ENCODE assay signal across 9 cellular contexts in genomic region chr10:124125305-124126116, GRCh38. TPM values are rescaled to one million over a fixed set of nuclear protein-coding genes. Genes with fewer than 3 reads are reported as not detected.
DNase-seq lines count a peak whose midpoint lies in the region; ATAC-seq and TF ChIP-seq lines count a peak whose summit lies in the region.
"Had no signal": no experiment of that assay in that cellular context is flagged by ENCODE, and none has a peak within 500 bp of the region (broad histone marks: within the 10 kb centered on the region; RNA-seq: fewer than 3 reads in every experiment).

No MANE protein-coding gene starts in this region.

- H3K23me2 ChIP-seq in H9 (ENCODE audit: insufficient read length, low read depth, low read length, poor library complexity, severe bottlenecking): no peaks in the 10 kb centered on the region

- no peak overlapping the region for H3K23ac ChIP-seq in H9 (ENCODE audit: insufficient read length, low read depth, low read length)

- no peaks in the 10 kb centered on the region for H3K36me3 ChIP-seq in adipocyte (ENCODE audit: control insufficient read depth, insufficient read depth, low read length, severe bottlenecking)
- H3K36me3 ChIP-seq in kidney epithelial cell (ENCODE audit: control insufficient read depth, insufficient read depth, low read length): no peaks in the 10 kb centered on the region

- H2BK12ac ChIP-seq in H9 (ENCODE audit: insufficient read length, low read depth, low read length): no peak overlapping the region

- H3K4me2 ChIP-seq in H9 (ENCODE audit: insufficient read depth, insufficient read length, low read length): no peak overlapping the region

- no peak overlapping the region for H2AK5ac ChIP-seq in H9 (ENCODE audit: insufficient read length, low read length)

- intact Hi-C loops in cardiac septum (cut with DNase I): no loop called here

- no peaks in the 10 kb centered on the region for H3K79me2 ChIP-seq in H9 (ENCODE audit: insufficient read depth, low read length)

- no peak overlapping the region for H2BK5ac ChIP-seq in H9 (ENCODE audit: insufficient read length, low read length)

- no peak overlapping the region for H3K4me3 ChIP-seq in adipocyte (ENCODE audit: low read length)
- H3K4me3 ChIP-seq in kidney epithelial cell (ENCODE audit: low read depth, low read length): no peak overlapping the region

- no peaks in the 10 kb centered on the region for H3K4me1 ChIP-seq in H9 (ENCODE audit: insufficient read depth, low read length)
- no peaks in the 10 kb centered on the region for H3K4me1 ChIP-seq in adipocyte (ENCODE audit: control insufficient read depth, insufficient read depth, low read length)

- no peak overlapping the region for H2BK20ac ChIP-seq in H9 (ENCODE audit: low read depth, low read length, poor library complexity, severe bottlenecking)

- H4K8ac ChIP-seq in H9 (replicated peaks; ENCODE audit: insufficient read length, low read depth, low read length): no peak overlapping the region

- H4K20me1 ChIP-seq in H9 (ENCODE audit: control insufficient read depth, insufficient read depth, insufficient read length): no peaks in the 10 kb centered on the region

- H3K79me1 ChIP-seq in H9 (ENCODE audit: insufficient read depth, low read depth, low read length, poor library complexity, severe bottlenecking): no peaks in the 10 kb centered on the region

- H3K4ac ChIP-seq in H9 (ENCODE audit: low read depth, low read length): no peak overlapping the region

- no peak overlapping the region for H3K4me3 Mint-ChIP-seq in H9

- peaks cover 2% of the 10 kb centered on the region for H3K27me3 Mint-ChIP-seq in H9 (ENCODE audit: low read depth)

- H3K27me3 ChIP-seq in H9 (ENCODE audit: insufficient read depth, low read length) (no peaks in the 10 kb centered on the region), adipocyte (replicated peaks; ENCODE audit: control insufficient read depth, insufficient read depth, low read length) (peaks cover 5% of the 10 kb centered on the region), kidney epithelial cell (ENCODE audit: control insufficient read depth, insufficient read depth, low read length) (no peaks in the 10 kb centered on the region)

- no peak overlapping the region for H2BK15ac ChIP-seq in H9 (ENCODE audit: low read depth, low read length)

- no peak overlapping the region for H3T11ph ChIP-seq in H9 (ENCODE audit: low read length)

- ATAC-seq in GM19328 (IDR thresholded peaks at IDR 0.05; ENCODE audit: unreplicated experiment): no peak

- peaks cover 0 to 7% of the 10 kb centered on the region in 2 experiments; a peak in 2 of 4 replicates for H3K4me1 Mint-ChIP-seq in H9

- WGBS in H9 (ENCODE audit: extremely low coverage, insufficient read length, low lambda C conversion rate): 100% methylated on average over 1 of the region's 10 CpGs

- H3K14ac ChIP-seq in H9 (ENCODE audit: insufficient read depth, low read length): no peak overlapping the region

- no peak overlapping the region for H3K27ac Mint-ChIP-seq in H9

- H3K9me3 ChIP-seq in H9 (ENCODE audit: control insufficient read depth, low read depth, low read length) (no peaks in the 10 kb centered on the region), adipocyte (ENCODE audit: control insufficient read depth, low read length) (no peaks in the 10 kb centered on the region)

- H3K9ac ChIP-seq in H9 (ENCODE audit: extremely low read depth, insufficient read length, low read length) (no peak overlapping the region), adipocyte (ENCODE audit: low read length) (no peak overlapping the region)

- no peaks in the 10 kb centered on the region for H3K36me3 Mint-ChIP-seq in H9 (ENCODE audit: insufficient read depth in 1 of 3, low read depth in 3 of 3)

- peak; percentile 18 for DNase-seq in AG08395 (ENCODE audit: low spot score)
- DNase-seq in H9: peak; percentile 57
- peak; percentile 69 for DNase-seq in adipocyte (ENCODE audit: low read depth)
- DNase-seq in kidney epithelial cell (ENCODE audit: low read depth): no peak
- no peak for DNase-seq in MV-4-11 (lab: John Stamatoyannopoulos, UW)
- DNase-seq in cardiac septum (ENCODE audit: low spot score): no peak
- DNase-seq in stimulated activated CD8-positive, alpha-beta memory T cell treated with anti-CD3 and anti-CD28 coated beads, Interleukin-4, amount 100 ng/mL, for 48 hours: no peak
- DNase-seq: T1000 had no signal

- H3K9me3 Mint-ChIP-seq in H9: no peaks in the 10 kb centered on the region

- no peak overlapping the region for H4K91ac ChIP-seq in H9 (ENCODE audit: insufficient read length, low read depth, low read length)

- H3K56ac ChIP-seq in H9 (ENCODE audit: insufficient read length, low read depth, low read length): no peak overlapping the region

- H3K27ac ChIP-seq in H9 (ENCODE audit: insufficient read length, low read depth, low read length): no peak overlapping the region

- H4K5ac ChIP-seq in H9 (ENCODE audit: insufficient read length, low read depth, low read length): no peak overlapping the region

- H2AFZ ChIP-seq in H9 (ENCODE audit: low read length): no peak overlapping the region

- TF ChIP-seq CTCF in H9 (conservative IDR thresholded peaks at IDR 0.05): peak; percentile 67
- peak; percentile 50 for TF ChIP-seq CTCF in kidney epithelial cell (IDR thresholded peaks at IDR 0.05; ENCODE audit: insufficient read depth, low read length, poor library complexity, severe bottlenecking)

- H3K18ac ChIP-seq in H9 (ENCODE audit: insufficient read length, low read depth, low read length): no peak overlapping the region

- H2BK120ac ChIP-seq in H9 (ENCODE audit: low read depth, low read length, poor library complexity, severe bottlenecking): no peak overlapping the region

RNA-seq across cellular contexts. Expression of gene CHST15, which starts 32.1 kb away (rescaled TPM):
- 6.8 and 8.7 TPM in 2 replicates for total RNA-seq in H9 (2021)
- 18.1 and 24.2 TPM in 2 replicates for total RNA-seq in kidney epithelial cell
- 5.4 TPM for total RNA-seq in cardiac septum

Comparison
In these comparisons a context has a peak if more than half of its experiments do, and no peak if none do; other contexts are left out.
1. DNase-seq: peak in AG08395 (single experiment), H9 (single experiment) and adipocyte (single experiment); none in kidney epithelial cell (single experiment), MV-4-11 (single experiment), cardiac septum (single experiment) and stimulated activated CD8-positive, alpha-beta memory T cell treated with anti-CD3 and anti-CD28 coated beads, Interleukin-4, amount 100 ng/mL, for 48 hours (single experiment).